In the genomic region with DNA sequence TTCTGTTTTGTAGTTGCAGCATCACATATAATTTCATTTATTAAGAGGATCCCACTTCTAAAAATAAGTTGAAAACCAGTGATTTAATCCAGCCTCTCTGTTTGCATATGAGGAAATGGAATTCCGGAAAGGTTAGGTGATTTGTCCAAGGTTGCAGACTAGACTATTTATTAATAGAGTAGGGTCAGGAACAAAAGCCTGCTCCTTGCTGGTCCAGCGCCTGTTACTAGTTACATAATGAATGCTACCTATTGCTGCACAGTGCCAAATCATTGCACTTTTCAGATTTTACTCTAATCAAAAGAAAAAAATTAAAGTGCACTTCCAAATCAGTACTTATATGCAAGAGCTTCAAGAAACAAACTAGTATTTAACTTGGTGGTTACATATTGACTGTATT, we compare ENCODE assay signal across 35 cellular contexts.
"Had no signal": no experiment of that assay in that cellular context is flagged by ENCODE, and none has a peak within 500 bp of the region (broad histone marks: within the 10 kb centered on the region; RNA-seq: fewer than 3 reads in every experiment).

No MANE protein-coding gene starts in this region.

- H3K9me3 ChIP-seq: adrenal gland, ascending aorta, body of pancreas had no signal

- H3K4me1 ChIP-seq: adrenal gland, ascending aorta, body of pancreas, breast epithelium had no signal

- H3K27me3 ChIP-seq: adrenal gland, ascending aorta, body of pancreas, brain microvascular endothelial cell, breast epithelium, cardiac muscle cell had no signal

- H3K36me3 ChIP-seq: adrenal gland, ascending aorta, brain microvascular endothelial cell, breast epithelium, cardiac muscle cell had no signal

- DNase-seq: activated effector memory CD4-positive, alpha-beta T cell treated with anti-CD3 and anti-CD28 coated beads, Interleukin-2, amount 50 U/mL, for 16 hours; activated effector memory CD4-positive, alpha-beta T cell treated with Interleukin-2 at 50 U/mL for 16 hours; activated gamma-delta T cell; activated gamma-delta T cell treated with Interleukin-2 at 50 U/mL for 16 hours; activated naive CD4-positive, alpha-beta T cell; activated naive CD4-positive, alpha-beta T cell treated with anti-CD3 and anti-CD28 coated beads for 36 hours; activated naive CD4-positive, alpha-beta T cell treated with anti-CD3 and anti-CD28 coated beads, Interleukin-2, amount 10 ng/mL, durations not matched to agents 7 days and 5 days; activated naive CD4-positive, alpha-beta T cell treated with anti-CD3 and anti-CD28 coated beads, Interleukin-2, amount 50 U/mL, for 16 hours; activated naive CD4-positive, alpha-beta T cell treated with Interleukin-2 at 50 U/mL for 16 hours; activated naive CD8-positive, alpha-beta T cell treated with anti-CD3 and anti-CD28 coated beads for 36 hours; activated naive CD8-positive, alpha-beta T cell treated with anti-CD3 and anti-CD28 coated beads, Interleukin-2, amount 10 ng/mL, durations not matched to agents 7 days and 5 days; activated naive CD8-positive, alpha-beta T cell treated with anti-CD3 and anti-CD28 coated beads, Interleukin-2, amount 50 U/mL, for 24 hours; activated T-cell treated with anti-CD3 and anti-CD28 coated beads for 4 hours; activated T-cell treated with anti-CD3 and anti-CD28 coated beads, Interleukin-2, amount 50 U/mL, for 1 hour; activated T-cell treated with anti-CD3 and anti-CD28 coated beads, Interleukin-2, amount 50 U/mL, for 24 hours; activated T-cell treated with anti-CD3 and anti-CD28 coated beads, Interleukin-2, amount 50 U/mL, for 4 hours; activated T-cell treated with anti-CD3 and anti-CD28 coated beads, Interleukin-2, amount 50 U/mL, for 48 hours; activated T-cell treated with anti-CD3 and anti-CD28 coated beads, Interleukin-2, amount 50 U/mL, for 72 hours; adrenal gland; amniotic stem cell; amygdala; anterior cingulate cortex; aorta; body of pancreas; brain microvascular endothelial cell; caudate nucleus; central memory CD4-positive, alpha-beta T cell; cerebellar nuclear complex had no signal

- ATAC-seq: activated naive CD4-positive, alpha-beta T cell treated with anti-CD3 and anti-CD28 coated beads, Interleukin-2, amount 50 U/mL, for 72 hours; activated naive CD8-positive, alpha-beta T cell treated with anti-CD3 and anti-CD28 coated beads, Interleukin-2, amount 50 U/mL, for 24 hours; activated T-cell treated with anti-CD3 and anti-CD28 coated beads, Interleukin-2, amount 50 U/mL, for 4 hours; activated T-cell treated with anti-CD3 and anti-CD28 coated beads, Interleukin-2, amount 50 U/mL, for 72 hours; activated T-helper 17 cell treated with anti-CD3 and anti-CD28 coated beads, Interleukin-2, amount 50 U/mL, for 72 hours; body of pancreas had no signal

- FAIRE-seq: astrocyte, bronchial epithelial cell had no signal

- H3K27ac ChIP-seq: adrenal gland, ascending aorta, body of pancreas, brain microvascular endothelial cell, breast epithelium had no signal

- H3K4me3 ChIP-seq: adrenal gland, ascending aorta, body of pancreas, breast epithelium, cardiac muscle cell had no signal
